In genomic region chr7:70505886-70506285, GRCh38 we compare ENCODE assay signal across 22 cellular contexts.
"Had no signal": no experiment of that assay in that cellular context is flagged by ENCODE, and none has a peak within 500 bp of the region (broad histone marks: within the 10 kb centered on the region; RNA-seq: fewer than 3 reads in every experiment).

No MANE protein-coding gene starts in this region.

- H3K27ac ChIP-seq: colonic mucosa, foreskin keratinocyte, hepatocyte, left ventricle myocardium inferior, lower lobe of right lung, right atrium auricular region, sigmoid colon, skin epidermis, stomach, thoracic aorta, transverse colon had no signal

- DNase-seq: colonic mucosa; dermis blood vessel endothelial cell; erythroblast; foreskin keratinocyte; kidney; left ventricle myocardium inferior; lower lobe of right lung; posterior cingulate gyrus; sigmoid colon; stimulated activated CD4-positive, alpha-beta T cell treated with anti-CD3 and anti-CD28 coated beads, Interleukin-12 subunit alpha, Interleukin-12 subunit beta, amount 100 ng/mL, for 4 hours; stimulated activated naive CD4-positive, alpha-beta T cell; stomach; substantia nigra; transverse colon had no signal

- ATAC-seq: foreskin keratinocyte had no signal

- H3K27ac Mint-ChIP-seq: endodermal cell, memory B cell, mesothelial cell of epicardium had no signal

- H3K27me3 Mint-ChIP-seq: memory B cell had no signal

- H3K9me3 Mint-ChIP-seq: endodermal cell, memory B cell, mesothelial cell of epicardium, nephron had no signal

- H3K4me3 Mint-ChIP-seq: endodermal cell, memory B cell, mesothelial cell of epicardium, nephron had no signal

- H3K4me1 Mint-ChIP-seq: memory B cell, mesothelial cell of epicardium had no signal
